Comparison of ENCODE assay signal across 1 cellular context in the genomic region with DNA sequence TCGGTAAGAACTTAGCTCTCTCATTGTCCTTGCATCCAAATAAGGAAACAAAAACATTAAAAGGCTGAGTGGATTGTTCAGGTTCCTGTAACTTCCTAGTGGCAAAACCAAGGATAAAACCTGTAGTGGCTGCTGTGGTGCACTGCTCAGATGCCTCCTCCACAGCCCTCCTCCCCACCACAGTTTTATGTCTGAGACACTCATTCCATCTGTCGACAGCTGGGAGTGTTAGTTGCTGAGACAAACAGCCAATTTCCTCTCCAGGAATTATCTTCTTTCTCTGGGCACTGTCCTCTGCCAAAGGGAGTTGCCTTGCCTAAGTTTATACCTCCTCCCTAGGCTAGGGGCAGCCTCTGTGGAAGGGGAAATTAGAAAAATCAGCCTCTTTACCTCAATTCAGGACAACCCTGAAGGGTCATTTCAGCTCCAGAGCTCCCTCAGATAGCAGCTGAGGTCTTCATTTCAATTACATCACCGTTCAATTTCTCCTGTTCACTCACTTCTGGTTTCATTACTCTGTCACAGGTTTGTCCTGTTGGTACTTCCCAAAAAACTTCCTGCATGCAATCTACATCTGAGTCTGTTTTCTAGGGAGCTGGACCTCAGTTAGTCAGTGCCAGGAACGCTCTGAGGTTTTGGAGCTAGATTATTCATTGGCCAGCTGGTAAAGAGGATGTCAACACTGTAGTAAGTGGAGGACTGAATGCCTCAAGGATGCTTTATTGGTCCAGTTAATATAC.
TF ChIP-seq lines count a peak whose summit lies in the region.

No MANE protein-coding gene starts in this region.

TF ChIP-seq in GM23338, 12 proteins besides CTCF, POLR2A, EP300 and RAD21 (continued from another document):
- TF ChIP-seq, protein P1, sequence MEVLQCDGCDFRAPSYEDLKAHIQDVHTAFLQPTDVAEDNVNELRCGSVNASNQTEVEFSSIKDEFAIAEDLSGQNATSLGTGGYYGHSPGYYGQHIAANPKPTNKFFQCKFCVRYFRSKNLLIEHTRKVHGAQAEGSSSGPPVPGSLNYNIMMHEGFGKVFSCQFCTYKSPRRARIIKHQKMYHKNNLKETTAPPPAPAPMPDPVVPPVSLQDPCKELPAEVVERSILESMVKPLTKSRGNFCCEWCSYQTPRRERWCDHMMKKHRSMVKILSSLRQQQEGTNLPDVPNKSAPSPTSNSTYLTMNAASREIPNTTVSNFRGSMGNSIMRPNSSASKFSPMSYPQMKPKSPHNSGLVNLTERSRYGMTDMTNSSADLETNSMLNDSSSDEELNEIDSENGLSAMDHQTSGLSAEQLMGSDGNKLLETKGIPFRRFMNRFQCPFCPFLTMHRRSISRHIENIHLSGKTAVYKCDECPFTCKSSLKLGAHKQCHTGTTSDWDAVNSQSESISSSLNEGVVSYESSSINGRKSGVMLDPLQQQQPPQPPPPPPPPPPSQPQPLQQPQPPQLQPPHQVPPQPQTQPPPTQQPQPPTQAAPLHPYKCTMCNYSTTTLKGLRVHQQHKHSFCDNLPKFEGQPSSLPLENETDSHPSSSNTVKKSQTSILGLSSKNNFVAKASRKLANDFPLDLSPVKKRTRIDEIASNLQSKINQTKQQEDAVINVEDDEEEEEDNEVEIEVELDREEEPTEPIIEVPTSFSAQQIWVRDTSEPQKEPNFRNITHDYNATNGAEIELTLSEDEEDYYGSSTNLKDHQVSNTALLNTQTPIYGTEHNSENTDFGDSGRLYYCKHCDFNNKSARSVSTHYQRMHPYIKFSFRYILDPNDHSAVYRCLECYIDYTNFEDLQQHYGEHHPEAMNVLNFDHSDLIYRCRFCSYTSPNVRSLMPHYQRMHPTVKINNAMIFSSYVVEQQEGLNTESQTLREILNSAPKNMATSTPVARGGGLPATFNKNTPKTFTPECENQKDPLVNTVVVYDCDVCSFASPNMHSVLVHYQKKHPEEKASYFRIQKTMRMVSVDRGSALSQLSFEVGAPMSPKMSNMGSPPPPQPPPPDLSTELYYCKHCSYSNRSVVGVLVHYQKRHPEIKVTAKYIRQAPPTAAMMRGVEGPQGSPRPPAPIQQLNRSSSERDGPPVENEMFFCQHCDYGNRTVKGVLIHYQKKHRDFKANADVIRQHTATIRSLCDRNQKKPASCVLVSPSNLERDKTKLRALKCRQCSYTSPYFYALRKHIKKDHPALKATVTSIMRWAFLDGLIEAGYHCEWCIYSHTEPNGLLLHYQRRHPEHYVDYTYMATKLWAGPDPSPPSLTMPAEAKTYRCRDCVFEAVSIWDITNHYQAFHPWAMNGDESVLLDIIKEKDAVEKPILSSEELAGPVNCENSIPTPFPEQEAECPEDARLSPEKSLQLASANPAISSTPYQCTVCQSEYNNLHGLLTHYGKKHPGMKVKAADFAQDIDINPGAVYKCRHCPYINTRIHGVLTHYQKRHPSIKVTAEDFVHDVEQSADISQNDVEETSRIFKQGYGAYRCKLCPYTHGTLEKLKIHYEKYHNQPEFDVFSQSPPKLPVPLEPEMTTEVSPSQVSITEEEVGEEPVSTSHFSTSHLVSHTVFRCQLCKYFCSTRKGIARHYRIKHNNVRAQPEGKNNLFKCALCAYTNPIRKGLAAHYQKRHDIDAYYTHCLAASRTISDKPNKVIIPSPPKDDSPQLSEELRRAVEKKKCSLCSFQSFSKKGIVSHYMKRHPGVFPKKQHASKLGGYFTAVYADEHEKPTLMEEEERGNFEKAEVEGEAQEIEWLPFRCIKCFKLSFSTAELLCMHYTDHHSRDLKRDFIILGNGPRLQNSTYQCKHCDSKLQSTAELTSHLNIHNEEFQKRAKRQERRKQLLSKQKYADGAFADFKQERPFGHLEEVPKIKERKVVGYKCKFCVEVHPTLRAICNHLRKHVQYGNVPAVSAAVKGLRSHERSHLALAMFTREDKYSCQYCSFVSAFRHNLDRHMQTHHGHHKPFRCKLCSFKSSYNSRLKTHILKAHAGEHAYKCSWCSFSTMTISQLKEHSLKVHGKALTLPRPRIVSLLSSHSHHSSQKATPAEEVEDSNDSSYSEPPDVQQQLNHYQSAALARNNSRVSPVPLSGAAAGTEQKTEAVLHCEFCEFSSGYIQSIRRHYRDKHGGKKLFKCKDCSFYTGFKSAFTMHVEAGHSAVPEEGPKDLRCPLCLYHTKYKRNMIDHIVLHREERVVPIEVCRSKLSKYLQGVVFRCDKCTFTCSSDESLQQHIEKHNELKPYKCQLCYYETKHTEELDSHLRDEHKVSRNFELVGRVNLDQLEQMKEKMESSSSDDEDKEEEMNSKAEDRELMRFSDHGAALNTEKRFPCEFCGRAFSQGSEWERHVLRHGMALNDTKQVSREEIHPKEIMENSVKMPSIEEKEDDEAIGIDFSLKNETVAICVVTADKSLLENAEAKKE (CRISPR knock-in tag; IDR thresholded peaks at IDR 0.05) = no peak
- TF ChIP-seq STAT1 (IDR thresholded peaks at IDR 0.05; ENCODE audit: unreplicated experiment) = no peak
- TF ChIP-seq EZH2 (IDR thresholded peaks at IDR 0.05; ENCODE audit: low read depth, unreplicated experiment) = no peak
- TF ChIP-seq JUNB (IDR thresholded peaks at IDR 0.05; ENCODE audit: unreplicated experiment) = no peak
- TF ChIP-seq, protein P2, sequence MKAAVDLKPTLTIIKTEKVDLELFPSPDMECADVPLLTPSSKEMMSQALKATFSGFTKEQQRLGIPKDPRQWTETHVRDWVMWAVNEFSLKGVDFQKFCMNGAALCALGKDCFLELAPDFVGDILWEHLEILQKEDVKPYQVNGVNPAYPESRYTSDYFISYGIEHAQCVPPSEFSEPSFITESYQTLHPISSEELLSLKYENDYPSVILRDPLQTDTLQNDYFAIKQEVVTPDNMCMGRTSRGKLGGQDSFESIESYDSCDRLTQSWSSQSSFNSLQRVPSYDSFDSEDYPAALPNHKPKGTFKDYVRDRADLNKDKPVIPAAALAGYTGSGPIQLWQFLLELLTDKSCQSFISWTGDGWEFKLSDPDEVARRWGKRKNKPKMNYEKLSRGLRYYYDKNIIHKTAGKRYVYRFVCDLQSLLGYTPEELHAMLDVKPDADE (IDR thresholded peaks at IDR 0.05) = no peak
TF ChIP-seq in GM23338: peak in this region for 0.
